In the genomic region with DNA sequence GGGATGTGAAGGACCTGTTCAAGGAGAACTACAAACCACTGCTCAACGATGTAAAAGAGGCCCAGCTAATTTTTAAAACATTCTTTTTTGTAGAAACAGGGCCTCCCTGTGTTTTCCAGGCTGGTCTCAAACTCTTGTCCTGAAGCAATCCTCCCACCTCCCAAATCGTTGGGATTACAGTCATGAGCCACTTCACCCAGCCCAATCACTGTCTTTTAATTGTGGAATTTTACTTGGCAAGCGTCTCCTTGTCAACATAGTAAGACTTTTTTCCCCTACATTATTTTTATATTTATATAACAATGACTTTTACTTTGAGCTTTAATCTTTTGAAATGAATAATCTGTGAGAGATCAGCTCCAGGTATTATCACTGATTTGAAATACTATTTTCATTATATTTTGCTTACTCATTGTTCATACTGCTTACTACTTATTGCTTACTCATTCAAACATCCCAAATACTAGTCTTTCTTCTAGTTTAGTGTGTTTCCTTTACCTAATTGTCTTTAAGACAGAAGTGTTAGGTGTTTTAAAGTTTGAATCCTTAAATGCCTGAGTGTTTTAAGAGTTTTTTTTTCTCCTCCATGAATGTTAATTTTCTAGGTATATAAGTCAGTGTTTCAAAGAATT, we compare ENCODE assay signal across 14 cellular contexts. TPM values are rescaled to one million over a fixed set of nuclear protein-coding genes. Genes with fewer than 3 reads are reported as not detected.
DNase-seq lines count a peak whose midpoint lies in the region; ATAC-seq and TF ChIP-seq lines count a peak whose summit lies in the region.
"Had no signal": no experiment of that assay in that cellular context is flagged by ENCODE, and none has a peak within 500 bp of the region (broad histone marks: within the 10 kb centered on the region; RNA-seq: fewer than 3 reads in every experiment).

No MANE protein-coding gene starts in this region.

- no peak for TF ChIP-seq CTCF in GM23338 (conservative IDR thresholded peaks at IDR 0.05; ENCODE audit: low read depth in 2 of 2)
- no peak for TF ChIP-seq CTCF in sigmoid colon (IDR thresholded peaks at IDR 0.05)

- peaks cover 6% of the 10 kb centered on the region for H3K27me3 Mint-ChIP-seq in GM23338 (ENCODE audit: insufficient read depth, low read depth, poor library complexity)
- H3K27me3 Mint-ChIP-seq: stimulated activated naive CD8-positive, alpha-beta T cell treated with anti-CD3 and anti-CD28 coated beads, Interleukin-15, amount 100 ng/mL, for 72 hours had no signal

- peaks cover 90% of the 10 kb centered on the region for H3K79me2 ChIP-seq in GM23338 (replicated peaks; ENCODE audit: insufficient read depth)

- DNase-seq in GM23338 (ENCODE audit: low spot score) (no peak), SK-N-MC (ENCODE audit: low read depth, low spot score) (no peak), epithelial cell of prostate (ENCODE audit: low read depth, low spot score) (no peak), sigmoid colon (no peak), NCI-H748 (lab: John Stamatoyannopoulos, UW; ENCODE audit: unreplicated experiment) (no peak)
- DNase-seq: activated CD8-positive, alpha-beta memory T cell treated with anti-CD3 and anti-CD28 coated beads for 24 hours; NCI-H1417 treated with DMSO at 0.1 percent for 48 hours; NCI-H226; spleen; stimulated activated naive CD8-positive, alpha-beta T cell treated with anti-CD3 and anti-CD28 coated beads, Interleukin-15, amount 100 ng/mL, for 72 hours; WERI-Rb-1 had no signal

- peaks cover 24% of the 10 kb centered on the region for H3K9me3 Mint-ChIP-seq in GM23338

- WGBS in sigmoid colon, 2 donors: 57 to 72% methylated on average over 3 of the region's 3 CpGs

- TF ChIP-seq EP300 in sigmoid colon (IDR thresholded peaks at IDR 0.05): no peak

- no peaks in the 10 kb centered on the region for H3K9me2 ChIP-seq in GM23338 (ENCODE audit: insufficient read depth)

- ATAC-seq in GM23338: peak; percentile 57; the same call in 2 of the 3 replicates
- ATAC-seq in GM21619 (IDR thresholded peaks at IDR 0.05; ENCODE audit: unreplicated experiment): no peak
- no peak for ATAC-seq in HG03439 (IDR thresholded peaks at IDR 0.05; ENCODE audit: unreplicated experiment)
- ATAC-seq: stimulated activated naive CD8-positive, alpha-beta T cell treated with anti-CD3 and anti-CD28 coated beads, Interleukin-15, amount 100 ng/mL, for 72 hours had no signal

- H3K27ac ChIP-seq in GM23338 (ENCODE audit: low read depth) (peak overlapping the region; percentile 6; the same call in 1 of the 2 replicates), SK-N-MC (peak overlapping the region; percentile 89), epithelial cell of prostate (peak overlapping the region; percentile 55), sigmoid colon (peak overlapping the region in 3 of 4 donors; percentile 9 to 49 (median 43))
- H3K27ac ChIP-seq: spleen, vagina, WERI-Rb-1 had no signal

- no peak overlapping the region for H3K4me3 ChIP-seq in GM23338
- peak overlapping the region; percentile 74 for H3K4me3 ChIP-seq in SK-N-MC
- no peak overlapping the region for H3K4me3 ChIP-seq in sigmoid colon
- H3K4me3 ChIP-seq: spleen, vagina had no signal

- peaks cover 53% of the 10 kb centered on the region for H3K4me1 Mint-ChIP-seq in GM23338

- H3K4me3 Mint-ChIP-seq in GM23338: no peak overlapping the region
- H3K4me3 Mint-ChIP-seq: stimulated activated naive CD8-positive, alpha-beta T cell treated with anti-CD3 and anti-CD28 coated beads, Interleukin-15, amount 100 ng/mL, for 72 hours had no signal

- intact Hi-C loops in sigmoid colon (cut with DNase I): no loop called here

- H3K36me3 Mint-ChIP-seq in GM23338 (ENCODE audit: low read depth): peaks cover 51% of the 10 kb centered on the region

- no peak for TF ChIP-seq POLR2A in sigmoid colon (IDR thresholded peaks at IDR 0.05)

- peak overlapping the region; percentile 64 for H3K9ac ChIP-seq in SK-N-MC (ENCODE audit: insufficient read length)

- H3K4me1 ChIP-seq in GM23338 (ENCODE audit: insufficient read depth): 0 out of 2 replicates have a peak, but pooled peaks cover 14% of the 10 kb centered on the region
- peaks cover 0 to 23% (median 19%) of the 10 kb centered on the region in 4 donors for H3K4me1 ChIP-seq in sigmoid colon

- H4K20me1 ChIP-seq in GM23338 (replicated peaks; ENCODE audit: insufficient read depth): peaks cover 6% of the 10 kb centered on the region; the same call in 1 of the 2 replicates

- no peak overlapping the region for H2AFZ ChIP-seq in GM23338

- H3K36me3 ChIP-seq in GM23338 (ENCODE audit: insufficient read depth) (no peaks in the 10 kb centered on the region), SK-N-MC (ENCODE audit: insufficient read depth, low read length) (0 out of 2 replicates have a peak, but pooled peaks cover 4% of the 10 kb centered on the region), sigmoid colon (no peaks in the 10 kb centered on the region)
- H3K36me3 ChIP-seq: vagina had no signal

- no peaks in the 10 kb centered on the region for H3F3A ChIP-seq in GM23338 (replicated peaks; ENCODE audit: low read depth)

- H3K9me3 ChIP-seq in SK-N-MC (ENCODE audit: low read depth, low read length): no peaks in the 10 kb centered on the region
- no peaks in the 10 kb centered on the region for H3K9me3 ChIP-seq in sigmoid colon
- H3K9me3 ChIP-seq: vagina had no signal

- no peak overlapping the region for H3K4me2 ChIP-seq in GM23338

- no peaks in the 10 kb centered on the region for H3K27me3 ChIP-seq in GM23338 (ENCODE audit: insufficient read depth)
- no peaks in the 10 kb centered on the region for H3K27me3 ChIP-seq in sigmoid colon
- H3K27me3 ChIP-seq: spleen, vagina had no signal

- H3K27ac Mint-ChIP-seq in GM23338: peak overlapping the region; percentile 96
- H3K27ac Mint-ChIP-seq: stimulated activated naive CD8-positive, alpha-beta T cell treated with anti-CD3 and anti-CD28 coated beads, Interleukin-15, amount 100 ng/mL, for 72 hours had no signal

TF ChIP-seq in GM23338, 12 proteins besides CTCF, POLR2A, EP300 and RAD21:
- no peak for TF ChIP-seq EZH2phosphoT487 (IDR thresholded peaks at IDR 0.05; ENCODE audit: unreplicated experiment)
- no peak for TF ChIP-seq NANOG (IDR thresholded peaks at IDR 0.05; ENCODE audit: borderline replicate concordance)
- no peak for TF ChIP-seq ZNF114 (CRISPR knock-in tag; IDR thresholded peaks at IDR 0.05)

RNA-seq across cellular contexts. Expression of gene PTPN4, which starts 48.9 kb away (rescaled TPM):
- 89.4 and 90.4 TPM in 2 replicates for total RNA-seq in GM23338 (2014; rRNA removed; shearing (Covaris generic))
- 25.1 and 41.6 TPM in 2 replicates for polyA plus RNA-seq in GM23338 (2016; fragmentation: Nextera tagmentation; extraction: Ambion mirVana)
- total RNA-seq in sigmoid colon: 10 to 100 TPM; 21.7 to 42.9 (median 23.4) TPM
- polyA plus RNA-seq in sigmoid colon: 1 to 10 TPM; 1.8 to 7.2 (median 2.8) TPM

Comparison
In these comparisons a context has a peak if more than half of its experiments do, and no peak if none do; other contexts are left out.
1. H3K27ac ChIP-seq: peak in every context shown above with its lines; median percentile 89 in SK-N-MC; 55 in epithelial cell of prostate; 43 in sigmoid colon; 6 in GM23338.